19 cellular contexts compared by ENCODE assay signal in the genomic region with DNA sequence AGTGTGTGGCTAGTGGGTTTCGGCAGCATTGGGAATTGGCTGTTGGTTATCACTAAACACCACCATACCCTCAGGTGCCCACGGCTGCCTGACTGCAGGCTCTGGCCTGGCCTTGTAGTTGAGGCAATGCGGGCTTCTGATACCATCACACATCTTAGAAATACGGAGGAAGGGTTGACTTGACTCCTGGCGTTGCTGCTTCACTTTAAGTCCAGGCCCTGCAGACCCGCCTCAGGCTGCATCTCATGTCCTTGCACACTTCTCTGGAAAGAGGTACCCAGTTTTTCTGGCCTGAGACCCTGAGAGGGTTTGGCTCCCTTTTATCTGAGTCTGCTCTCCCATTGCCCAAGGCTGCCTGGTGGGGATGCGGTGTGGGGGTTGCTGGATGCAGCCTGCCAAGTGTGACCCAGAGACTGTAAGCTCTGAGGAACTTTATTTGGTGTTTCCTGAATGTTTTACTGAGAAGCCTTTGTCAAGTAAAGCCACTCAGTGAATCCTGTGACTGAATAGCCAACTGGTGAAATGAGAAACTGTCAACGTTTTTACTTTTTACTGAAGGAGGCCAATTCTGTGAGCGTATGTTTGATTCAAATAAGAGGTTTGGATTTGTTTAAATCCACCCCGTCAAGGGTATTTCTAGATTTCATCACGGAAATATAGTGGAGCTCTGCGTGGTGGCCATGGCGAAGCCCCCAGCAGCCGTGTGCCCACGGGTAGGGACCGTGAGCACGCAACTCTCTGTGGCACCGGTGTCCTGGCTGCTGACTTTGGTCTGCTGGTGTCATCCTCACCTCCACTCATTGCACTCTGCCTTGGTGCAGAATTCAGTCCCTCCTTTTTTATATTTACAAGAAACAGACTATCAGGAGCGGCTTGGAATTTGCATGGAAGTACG.
DNase-seq lines count a peak whose midpoint lies in the region; ATAC-seq and TF ChIP-seq lines count a peak whose summit lies in the region.
"Had no signal": no experiment of that assay in that cellular context is flagged by ENCODE, and none has a peak within 500 bp of the region (broad histone marks: within the 10 kb centered on the region; RNA-seq: fewer than 3 reads in every experiment).

No MANE protein-coding gene starts in this region.

- no peaks in the 10 kb centered on the region for H3K9me3 ChIP-seq in parathyroid adenoma (ENCODE audit: control insufficient read depth, low read length)
- H3K9me3 ChIP-seq: tibial artery had no signal

- POLR2A ChIA-PET in WTC11 (lab: Charles Lee), result no interaction called here

- H3K27ac Mint-ChIP-seq in GM23338 (no peak overlapping the region), WTC11 (peak overlapping the region; percentile 63; the same call in 1 of the 2 replicates)
- H3K27ac Mint-ChIP-seq: activated naive CD4-positive, alpha-beta T cell treated with anti-CD3 and anti-CD28 coated beads for 36 hours had no signal

- H3K79me2 ChIP-seq in GM23338 (replicated peaks; ENCODE audit: insufficient read depth), result peaks cover 99% of the 10 kb centered on the region
- H3K79me2 ChIP-seq in parathyroid adenoma, result no peaks in the 10 kb centered on the region

- H3K27me3 ChIP-seq in GM23338 (ENCODE audit: insufficient read depth) (no peaks in the 10 kb centered on the region), parathyroid adenoma (ENCODE audit: control insufficient read depth, insufficient read depth, low read length) (no peaks in the 10 kb centered on the region)
- H3K27me3 ChIP-seq: tibial artery had no signal

- H3F3A ChIP-seq in GM23338 (replicated peaks; ENCODE audit: low read depth), result peaks cover 45% of the 10 kb centered on the region

- H2AFZ ChIP-seq in GM23338 (no peak overlapping the region), parathyroid adenoma (peak overlapping the region; percentile 16)

- H3K36me3 Mint-ChIP-seq in GM23338 (ENCODE audit: low read depth) (peaks cover 100% of the 10 kb centered on the region), WTC11 (peaks cover 97% of the 10 kb centered on the region)

- H3K27me3 Mint-ChIP-seq in GM23338 (ENCODE audit: insufficient read depth, low read depth, poor library complexity) (peaks cover 66% of the 10 kb centered on the region), WTC11 (ENCODE audit: low read depth) (no peaks in the 10 kb centered on the region; the same call in 1 of the 2 replicates)
- H3K27me3 Mint-ChIP-seq: activated CD4-positive, alpha-beta T cell treated with anti-CD3 and anti-CD28 coated beads, Interleukin-2, amount 10 ng/mL, durations not matched to agents 24 days and 14 days; CD8-positive, alpha-beta memory T cell; stimulated activated naive B cell treated with anti-CD40 and anti-IgM and Interleukin-4, amounts not matched to agents 10 μg/mL and 1 μg/mL and 100 μg/mL, for 72 hours had no signal

- CTCF ChIA-PET in WTC11 (lab: Charles Lee), result no interaction called here

- H3K4me3 ChIP-seq in GM23338, result no peak overlapping the region
- H3K4me3 ChIP-seq in parathyroid adenoma (ENCODE audit: low read depth, low read length), result no peak overlapping the region
- H3K4me3 ChIP-seq: tibial artery had no signal

- H4K20me1 ChIP-seq in GM23338 (replicated peaks; ENCODE audit: insufficient read depth), result peaks cover 72% of the 10 kb centered on the region

- H3K4me2 ChIP-seq in GM23338 (no peak overlapping the region), parathyroid adenoma (ENCODE audit: low read length) (no peak overlapping the region)

- ATAC-seq in GM23338 (no peak), WTC11 (no peak), HG02973 (IDR thresholded peaks at IDR 0.05; ENCODE audit: unreplicated experiment) (no peak)
- ATAC-seq: sciatic nerve; stimulated activated naive B cell treated with anti-CD40 and anti-IgM and Interleukin-4, amounts not matched to agents 10 μg/mL and 1 μg/mL and 100 μg/mL, for 72 hours had no signal

- no peak overlapping the region for H3K9ac ChIP-seq in parathyroid adenoma

- H3K4me1 ChIP-seq in GM23338 (ENCODE audit: insufficient read depth), result peaks cover 11% of the 10 kb centered on the region
- H3K4me1 ChIP-seq in parathyroid adenoma, result peaks cover 37% of the 10 kb centered on the region

- DNase-seq in GM23338 (ENCODE audit: low spot score), result no peak
- DNase-seq in WTC11 (ENCODE audit: low spot score), result no peak
- DNase-seq in foreskin melanocyte, result peak; percentile 86
- no peak for DNase-seq in CD1c-positive myeloid dendritic cell (ENCODE audit: extremely low spot score)
- DNase-seq in OCI-M1 (lab: John Stamatoyannopoulos, UW), result no peak
- DNase-seq in SK-N-DZ (ENCODE audit: low spot score), result no peak
- DNase-seq: activated CD4-positive, alpha-beta T cell treated with anti-CD3 and anti-CD28 coated beads, Interleukin-2, amount 10 ng/mL, durations not matched to agents 24 days and 14 days; activated naive CD4-positive, alpha-beta T cell treated with anti-CD3 and anti-CD28 coated beads for 36 hours; CD8-positive, alpha-beta memory T cell; DND-41; KBM-7; NCI-H2081 treated with DMSO at 0.1 percent for 48 hours; NK-92 treated with Interleukin-12 subunit alpha and Interleukin-12 subunit beta, amount 100 ng/mL, for 24 hours; stimulated activated naive B cell treated with anti-CD40 and anti-IgM and Interleukin-4, amounts not matched to agents 10 μg/mL and 1 μg/mL and 100 μg/mL, for 72 hours; SW 1271 had no signal

- H3K9me3 Mint-ChIP-seq in GM23338, result 0 out of 3 replicates have a peak, but pooled peaks cover 3% of the 10 kb centered on the region
- H3K9me3 Mint-ChIP-seq in WTC11, result no peaks in the 10 kb centered on the region
- H3K9me3 Mint-ChIP-seq: activated CD4-positive, alpha-beta T cell treated with anti-CD3 and anti-CD28 coated beads, Interleukin-2, amount 10 ng/mL, durations not matched to agents 24 days and 14 days; activated naive CD4-positive, alpha-beta T cell treated with anti-CD3 and anti-CD28 coated beads for 36 hours; CD8-positive, alpha-beta memory T cell; stimulated activated naive B cell treated with anti-CD40 and anti-IgM and Interleukin-4, amounts not matched to agents 10 μg/mL and 1 μg/mL and 100 μg/mL, for 72 hours had no signal

- H3K9me2 ChIP-seq in GM23338 (ENCODE audit: insufficient read depth), result no peaks in the 10 kb centered on the region

- no peak overlapping the region for H3K4me3 Mint-ChIP-seq in GM23338
- no peak overlapping the region for H3K4me3 Mint-ChIP-seq in WTC11
- H3K4me3 Mint-ChIP-seq: activated CD4-positive, alpha-beta T cell treated with anti-CD3 and anti-CD28 coated beads, Interleukin-2, amount 10 ng/mL, durations not matched to agents 24 days and 14 days; activated naive CD4-positive, alpha-beta T cell treated with anti-CD3 and anti-CD28 coated beads for 36 hours; CD8-positive, alpha-beta memory T cell; stimulated activated naive B cell treated with anti-CD40 and anti-IgM and Interleukin-4, amounts not matched to agents 10 μg/mL and 1 μg/mL and 100 μg/mL, for 72 hours had no signal

- TF ChIP-seq CTCF in GM23338 (conservative IDR thresholded peaks at IDR 0.05; ENCODE audit: low read depth in 2 of 2) (no peak), WTC11 (IDR thresholded peaks at IDR 0.05) (no peak), parathyroid adenoma (IDR thresholded peaks at IDR 0.05) (no peak)

- peaks cover 61% of the 10 kb centered on the region for H3K36me3 ChIP-seq in GM23338 (ENCODE audit: insufficient read depth)
- H3K36me3 ChIP-seq in parathyroid adenoma (ENCODE audit: control insufficient read depth, insufficient read depth, low read length), result no peaks in the 10 kb centered on the region

- peaks cover 54% of the 10 kb centered on the region for H3K4me1 Mint-ChIP-seq in GM23338
- peaks cover 48% of the 10 kb centered on the region for H3K4me1 Mint-ChIP-seq in WTC11

- H3K27ac ChIP-seq in GM23338 (ENCODE audit: low read depth) (peak overlapping the region; percentile 72; the same call in 1 of the 2 replicates), parathyroid adenoma (peak overlapping the region; percentile 52)

TF ChIP-seq in GM23338, 12 proteins besides CTCF, POLR2A, EP300 and RAD21:
- no peak for TF ChIP-seq JUNB (IDR thresholded peaks at IDR 0.05; ENCODE audit: unreplicated experiment)
- TF ChIP-seq ZNF331 (CRISPR knock-in tag; IDR thresholded peaks at IDR 0.05; ENCODE audit: low read depth), result no peak

TF ChIP-seq in WTC11, 78 proteins besides CTCF, POLR2A, EP300 and RAD21:
- TF ChIP-seq TCF7 (CRISPR knock-in tag; IDR thresholded peaks at IDR 0.05; ENCODE audit: low read depth), result no peak
